In the genomic region with DNA sequence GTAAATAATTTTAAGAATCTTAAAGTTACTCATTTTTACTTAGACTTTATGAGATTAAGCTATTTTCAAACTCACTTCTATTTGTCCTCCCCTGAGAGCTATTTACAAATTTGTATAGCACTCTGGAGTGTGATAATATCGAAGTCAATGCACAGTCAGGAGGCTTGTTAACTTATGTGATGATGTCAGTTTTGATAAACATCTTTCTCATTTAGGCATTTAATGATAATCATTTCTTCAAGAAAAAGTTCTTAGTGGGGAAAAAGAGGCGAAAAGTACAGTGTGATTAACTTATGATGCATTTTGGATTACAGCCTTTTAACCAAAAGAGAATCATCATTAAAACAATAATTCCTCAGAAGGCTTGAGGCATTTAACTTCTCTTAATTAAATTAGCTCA, we compare ENCODE assay signal across 9 cellular contexts.
"Had no signal": no experiment of that assay in that cellular context is flagged by ENCODE, and none has a peak within 500 bp of the region (broad histone marks: within the 10 kb centered on the region; RNA-seq: fewer than 3 reads in every experiment).

No MANE protein-coding gene starts in this region.

- H3K27ac ChIP-seq: GM23248 had no signal

- H3K36me3 ChIP-seq: HAP-1 had no signal

- H3K4me1 ChIP-seq: HAP-1 had no signal

- H3K9ac ChIP-seq: GM23248 had no signal

- H3K4me3 ChIP-seq: GM23248, GM23338, HAP-1 had no signal

- DNase-seq: GM23248, GOT3, H7, H9, HCEC 1CT, HFFc6 had no signal

- H2AFZ ChIP-seq: GM23248, GM23338 had no signal

- H3K9me3 ChIP-seq: HAP-1 had no signal

- ATAC-seq: GM23338, HCT116 had no signal

- H3K4me2 ChIP-seq: GM23338 had no signal
